ENCODE assay signal across 8 cellular contexts in the genomic region with DNA sequence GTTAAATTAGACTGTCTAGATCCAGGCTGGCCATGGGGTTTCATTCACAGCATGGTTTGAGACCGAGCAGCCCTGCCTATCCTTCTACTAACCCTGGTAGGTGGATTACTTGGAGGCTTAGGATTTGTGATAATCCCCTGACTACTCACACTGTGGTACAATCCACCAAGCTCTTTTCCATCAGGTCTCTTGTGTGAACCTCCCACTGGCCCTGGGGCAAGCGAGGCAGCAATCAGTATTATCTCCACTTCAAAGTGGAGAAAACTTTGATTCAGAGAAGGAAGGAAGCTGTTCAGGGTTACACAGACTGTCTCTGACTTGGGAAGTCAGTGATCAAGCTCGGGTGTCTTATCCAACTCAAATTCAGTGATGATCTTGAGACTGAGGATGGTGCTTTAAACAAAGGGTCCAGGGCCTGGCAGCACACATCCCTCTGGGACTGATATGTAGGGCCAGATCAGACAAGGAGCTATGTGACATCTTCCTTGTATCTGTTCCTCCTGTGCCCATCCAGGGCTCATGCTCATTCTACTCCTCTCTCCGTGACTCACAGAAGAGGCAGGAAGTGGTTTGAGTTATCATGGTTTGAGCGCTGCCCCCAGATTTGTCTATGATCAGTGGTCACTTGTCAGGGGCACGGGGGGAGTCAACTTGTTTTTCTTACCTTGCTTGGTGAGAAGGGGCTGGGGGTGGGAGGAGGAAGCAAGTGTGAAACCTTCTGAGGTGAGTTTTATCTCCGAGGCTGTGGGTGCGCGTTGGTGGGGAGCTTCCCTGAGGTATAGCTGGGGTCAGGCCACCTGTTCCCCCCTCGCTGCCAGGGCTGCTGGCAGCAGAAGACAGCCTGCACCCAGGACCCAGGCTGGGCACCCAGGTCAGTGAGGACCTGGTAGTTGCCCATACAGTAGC. TPM values are rescaled to one million over a fixed set of nuclear protein-coding genes. Genes with fewer than 3 reads are reported as not detected.
A peak's percentile ranks its signal among the peaks of the same experiment; 100 is the strongest.
DNase-seq lines count a peak whose midpoint lies in the region; TF ChIP-seq lines count a peak whose summit lies in the region.

No MANE protein-coding gene starts in this region.

- no peaks in the 10 kb centered on the region for H3K36me3 ChIP-seq in GM23248 (ENCODE audit: low read depth)

- H3K9me2 ChIP-seq in GM23248 (ENCODE audit: insufficient read depth), result no peaks in the 10 kb centered on the region

- no peak overlapping the region for H3K27ac ChIP-seq in GM23248

- H3K4me3 Mint-ChIP-seq in neural crest cell, result no peak overlapping the region

- peaks cover 61% of the 10 kb centered on the region for H3K4me1 Mint-ChIP-seq in neural crest cell

- peak; percentile 77 for DNase-seq in EL
- DNase-seq in GM23248, result peak; percentile 67
- peak; percentile 62 for DNase-seq in NK-92 treated with Interleukin-12 subunit alpha and Interleukin-12 subunit beta, amount 100 ng/mL, for 24 hours (lab: John Stamatoyannopoulos, UW)
- peak; percentile 31 to 59 for DNase-seq in activated T-helper 1 cell treated with anti-CD3 and anti-CD28 coated beads, Interleukin-2, amount 50 U/mL, for 16 hours (ENCODE audit: low read depth in 1 of 2, low spot score in 1 of 2)
- DNase-seq in neural crest cell (ENCODE audit: low read depth, low spot score), result no peak
- no peak for DNase-seq in amygdala (lab: John Stamatoyannopoulos, UW)
- no peak for DNase-seq in UCSD-AML1 (lab: John Stamatoyannopoulos, UW; ENCODE audit: unreplicated experiment)
- DNase-seq in NCI-H774 (lab: John Stamatoyannopoulos, UW), result no peak

- in situ Hi-C loops in GM23248 (cut with MboI), result no loop called here

- no peak overlapping the region for H3K4me3 ChIP-seq in GM23248

- TF ChIP-seq CTCF in neural crest cell (conservative IDR thresholded peaks at IDR 0.05), result no peak

- H3K9ac ChIP-seq in GM23248, result no peak overlapping the region

- H4K20me1 ChIP-seq in GM23248 (ENCODE audit: insufficient read depth), result no peaks in the 10 kb centered on the region

- H3K4me1 ChIP-seq in GM23248 (ENCODE audit: insufficient read depth), result peaks cover 7% of the 10 kb centered on the region; the same call in 1 of the 2 replicates

- H3F3A ChIP-seq in GM23248 (ENCODE audit: insufficient read depth), result no peaks in the 10 kb centered on the region

- H3K36me3 Mint-ChIP-seq in neural crest cell (ENCODE audit: low read depth), result peaks cover 2% of the 10 kb centered on the region

- no peak overlapping the region for H2AFZ ChIP-seq in GM23248

- H3K27me3 Mint-ChIP-seq in neural crest cell (ENCODE audit: low read depth), result no peaks in the 10 kb centered on the region

- peak overlapping the region; percentile 32 for H3K27ac Mint-ChIP-seq in neural crest cell (ENCODE audit: unreplicated experiment)

- no peaks in the 10 kb centered on the region for H3K9me3 Mint-ChIP-seq in neural crest cell

- peak overlapping the region; percentile 18 for H3K4me2 ChIP-seq in GM23248 (ENCODE audit: unreplicated experiment)

- H3K9me3 ChIP-seq in GM23248 (ENCODE audit: low read depth), result no peaks in the 10 kb centered on the region

- 74 to 76% methylated on average over 10 of the region's 10 CpGs for WGBS in GM23248 (ENCODE audit: low coverage in 1 of 2, low lambda C conversion rate in 2 of 2, missing lambda C conversion rate in 2 of 2), 2 experiments

- no peaks in the 10 kb centered on the region for H3K79me2 ChIP-seq in GM23248 (ENCODE audit: insufficient read depth)

- H3K27me3 ChIP-seq in GM23248 (replicated peaks; ENCODE audit: insufficient read depth), result no peaks in the 10 kb centered on the region

RNA-seq across cellular contexts. Expression of a gene that starts 48.6 kb away (rescaled TPM):
- total RNA-seq in GM23248 (2014; rRNA removed; shearing (Covaris generic)), result 44.5 and 58.0 TPM in 2 replicates
- polyA plus RNA-seq in GM23248 (2016; fragmentation: Nextera tagmentation; extraction: Ambion mirVana), result 48.6 and 54.8 TPM in 2 replicates
- 36.7 and 41.0 TPM in 2 replicates for total RNA-seq in neural crest cell

Comparison
In these comparisons a context has a peak if more than half of its experiments do, and no peak if none do; other contexts are left out.
1. DNase-seq: peak in EL (single experiment), GM23248 (single experiment), NK-92 treated with Interleukin-12 subunit alpha and Interleukin-12 subunit beta, amount 100 ng/mL, for 24 hours (single experiment) and activated T-helper 1 cell treated with anti-CD3 and anti-CD28 coated beads, Interleukin-2, amount 50 U/mL, for 16 hours (2 of 2); none in neural crest cell (single experiment), amygdala (0 of 56), UCSD-AML1 (single experiment) and NCI-H774 (single experiment).